In the genomic region with DNA sequence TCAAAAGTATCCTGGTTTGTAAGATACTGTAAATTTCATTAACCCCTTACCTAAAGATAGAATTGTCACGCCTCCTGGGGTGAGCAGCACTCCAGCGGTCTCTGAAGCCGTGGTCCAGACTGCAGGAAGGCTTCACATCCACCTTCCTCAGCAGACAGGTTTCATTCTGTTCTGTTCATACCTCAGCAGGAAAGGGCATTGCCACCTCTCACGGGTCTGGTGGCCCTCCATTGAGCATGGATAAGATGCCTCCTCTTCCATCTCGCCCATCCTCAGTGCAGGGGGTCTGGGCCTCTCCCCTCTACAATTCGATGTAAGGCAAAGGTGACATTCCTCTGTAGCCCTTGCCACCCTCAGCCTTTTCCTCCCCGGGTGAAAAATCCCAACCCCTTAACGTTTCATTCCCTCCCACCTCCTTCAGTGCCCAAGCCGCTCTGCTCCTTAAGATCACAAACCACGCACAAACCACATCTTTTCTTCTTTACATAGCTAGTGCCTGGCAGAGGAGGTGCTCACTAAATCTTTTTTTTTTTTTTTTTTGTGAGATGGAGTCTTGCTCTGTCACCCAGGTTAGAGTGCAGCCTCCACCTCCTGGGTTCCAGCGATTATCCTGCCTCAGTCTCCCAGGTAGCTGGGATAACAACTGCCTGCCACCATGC, we compare ENCODE assay signal across 19 cellular contexts.
"Had no signal": no experiment of that assay in that cellular context is flagged by ENCODE, and none has a peak within 500 bp of the region (broad histone marks: within the 10 kb centered on the region; RNA-seq: fewer than 3 reads in every experiment).

No MANE protein-coding gene starts in this region.

- H3K27me3 Mint-ChIP-seq: memory B cell had no signal

- H3K4me3 Mint-ChIP-seq: memory B cell, mesothelial cell of epicardium, nephron progenitor cell had no signal

- H3K27me3 ChIP-seq: esophagus squamous epithelium, gastroesophageal sphincter, hepatocyte, right lobe of liver had no signal

- H3K4me2 ChIP-seq: hepatocyte had no signal

- H3K36me3 ChIP-seq: lower lobe of right lung, right lobe of liver had no signal

- H3K9me3 ChIP-seq: gastroesophageal sphincter, left ventricle myocardium inferior, lower lobe of right lung, right lobe of liver had no signal

- H3K4me1 ChIP-seq: esophagus squamous epithelium, left ventricle myocardium inferior, lower lobe of right lung, parathyroid adenoma, right lobe of liver had no signal

- DNase-seq: dermis blood vessel endothelial cell; esophagus squamous epithelium; foreskin fibroblast; kidney; left cardiac atrium; left ventricle myocardium inferior; lower lobe of right lung; nephron progenitor cell; psoas muscle; retina; stimulated activated CD4-positive, alpha-beta T cell treated with anti-CD3 and anti-CD28 coated beads, Interleukin-2, amount 100 ng/mL, for 24 hours; stimulated activated naive CD4-positive, alpha-beta T cell treated with Interleukin-2 at 50 U/mL for 16 hours; trophoblast cell had no signal

- H3K9ac ChIP-seq: parathyroid adenoma had no signal

- H3K27ac Mint-ChIP-seq: memory B cell, mesothelial cell of epicardium, nephron progenitor cell had no signal

- ATAC-seq: gastroesophageal sphincter, left cardiac atrium, lower lobe of right lung, psoas muscle, right lobe of liver had no signal

- H3K27ac ChIP-seq: esophagus squamous epithelium, gastroesophageal sphincter, hepatocyte, left ventricle myocardium inferior, lower lobe of right lung, parathyroid adenoma, psoas muscle, right lobe of liver had no signal

- H3K79me2 ChIP-seq: hepatocyte, parathyroid adenoma had no signal

- H3K9me3 Mint-ChIP-seq: memory B cell had no signal

- H2AFZ ChIP-seq: hepatocyte, parathyroid adenoma had no signal

- H3K4me3 ChIP-seq: esophagus squamous epithelium, gastroesophageal sphincter, hepatocyte, left ventricle myocardium inferior, lower lobe of right lung, psoas muscle, right lobe of liver had no signal
